12 cellular contexts compared by ENCODE assay signal in genomic region chr9:35367451-35367850, GRCh38.
A peak's percentile ranks its signal among the peaks of the same experiment; 100 is the strongest.
DNase-seq lines count a peak whose midpoint lies in the region; ATAC-seq, FAIRE-seq and TF ChIP-seq lines count a peak whose summit lies in the region.
"Had no signal": no experiment of that assay in that cellular context is flagged by ENCODE, and none has a peak within 500 bp of the region (broad histone marks: within the 10 kb centered on the region; RNA-seq: fewer than 3 reads in every experiment).

No MANE protein-coding gene starts in this region.

- H3K4me3 ChIP-seq in A549 (no peak overlapping the region), HFF-Myc (replicated peaks; ENCODE audit: low read depth, low read length) (no peak overlapping the region), HepG2 (replicated peaks in 1 of 3; ENCODE audit: insufficient read depth in 1 of 3, low read depth in 2 of 3, low read length in 3 of 3) (no peak overlapping the region)
- H3K4me3 ChIP-seq: BLaER1 had no signal

- BruUV-seq in HepG2 (replicated peaks; lab: Mats Ljungman, UMichigan): no TSS peak

- no peaks in the 10 kb centered on the region for H3K27me3 ChIP-seq in HepG2 (ENCODE audit: control insufficient read depth in 1 of 2, insufficient read depth in 2 of 2, low read length in 2 of 2)
- H3K27me3 ChIP-seq: BLaER1, neutrophil had no signal

- no peaks in the 10 kb centered on the region for H3K4me1 Mint-ChIP-seq in stimulated activated naive CD8-positive, alpha-beta T cell treated with anti-CD3 and anti-CD28 coated beads, Interleukin-15, amount 100 ng/mL, for 72 hours

- FAIRE-seq in A549 (lab: Jason Lieb, UNC) (no peak), HepG2 (lab: Jason Lieb, UNC) (no peak)

- intact Hi-C loops in HepG2 (cut with micrococcal nuclease; ENCODE audit: unreplicated experiment): no loop called here

- 54% methylated on average over 2 of the region's 2 CpGs for WGBS in A549 (ENCODE audit: missing lambda C conversion rate)
- 99% methylated on average over 2 of the region's 2 CpGs for WGBS in HepG2 (ENCODE audit: low lambda C conversion rate)

- no peak for TF ChIP-seq RAD21 in A549 (conservative IDR thresholded peaks at IDR 0.05 in 1 of 2, IDR thresholded peaks at IDR 0.05 in 1 of 2)
- no peak for TF ChIP-seq RAD21 in HepG2 (CRISPR knock-in tag; IDR thresholded peaks at IDR 0.05)

- no peak overlapping the region for H3K9ac ChIP-seq in HepG2 (ENCODE audit: insufficient read depth, low read depth, low read length)
- H3K9ac ChIP-seq: BLaER1 had no signal

- H3K4me3 Mint-ChIP-seq in stimulated activated naive CD8-positive, alpha-beta T cell treated with anti-CD3 and anti-CD28 coated beads, Interleukin-15, amount 100 ng/mL, for 72 hours: no peak overlapping the region

- no peaks in the 10 kb centered on the region for H3K27me3 Mint-ChIP-seq in stimulated activated naive CD8-positive, alpha-beta T cell treated with anti-CD3 and anti-CD28 coated beads, Interleukin-15, amount 100 ng/mL, for 72 hours

- peaks cover 2 to 3% of the 10 kb centered on the region in 2 experiments; a peak in 2 of 5 replicates for H3K36me3 ChIP-seq in HepG2 (replicated peaks in 1 of 2; ENCODE audit: control insufficient read depth in 1 of 2, insufficient read depth in 2 of 2, low read length in 2 of 2)
- H3K36me3 ChIP-seq: BLaER1, neutrophil had no signal

- no peak overlapping the region for H2AFZ ChIP-seq in HepG2 (ENCODE audit: low read length)

- H3K4me2 ChIP-seq in A549: no peak overlapping the region
- H3K4me2 ChIP-seq in HepG2 (ENCODE audit: low read depth, low read length): no peak overlapping the region
- H3K4me2 ChIP-seq: BLaER1 had no signal

- no peaks in the 10 kb centered on the region for H3K9me3 ChIP-seq in A549
- no peaks in the 10 kb centered on the region for H3K9me3 ChIP-seq in HepG2 (ENCODE audit: low read length)
- H3K9me3 ChIP-seq: BLaER1, neutrophil had no signal

- no peak for TF ChIP-seq CTCF in A549 (IDR thresholded peaks at IDR 0.05)
- no peak for TF ChIP-seq CTCF in HFF-Myc (IDR thresholded peaks at IDR 0.05; ENCODE audit: low read depth, low read length, missing control alignments)
- TF ChIP-seq CTCF in HepG2 (CRISPR knock-in tag; IDR thresholded peaks at IDR 0.05): no peak

- TF ChIP-seq EP300 in A549 (IDR thresholded peaks at IDR 0.05): no peak
- TF ChIP-seq EP300 in HepG2 (IDR thresholded peaks at IDR 0.05; ENCODE audit: low read depth in 2 of 2, low read length in 2 of 2): no peak
- no peak for TF ChIP-seq EP300 in HepG2 (CRISPR knock-in tag; IDR thresholded peaks at IDR 0.05; ENCODE audit: borderline replicate concordance)

- no peaks in the 10 kb centered on the region for H3K9me3 Mint-ChIP-seq in stimulated activated naive CD8-positive, alpha-beta T cell treated with anti-CD3 and anti-CD28 coated beads, Interleukin-15, amount 100 ng/mL, for 72 hours

- H3K79me2 ChIP-seq in HepG2 (ENCODE audit: insufficient read depth, low read length): no peaks in the 10 kb centered on the region

- POLR2A ChIA-PET in A549 (lab: Yijun Ruan, JAX): no interaction called here
- POLR2A ChIA-PET in HepG2 (lab: Yijun Ruan, JAX): no interaction called here

- peak in 1 of 2 experiments; percentile 5 for DNase-seq in A549 (ENCODE audit: low read depth in 1 of 2, low spot score in 1 of 2)
- peak; percentile 64 for DNase-seq in HFF-Myc (ENCODE audit: extremely low read depth, low read depth)
- DNase-seq in amniotic epithelial cell (ENCODE audit: low read depth): peak; percentile 87
- peak; percentile 38 for DNase-seq in iPS-NIHi11 (ENCODE audit: low spot score)
- DNase-seq in stimulated activated naive CD8-positive, alpha-beta T cell treated with anti-CD3 and anti-CD28 coated beads, Interleukin-15, amount 100 ng/mL, for 72 hours: no peak
- no peak for DNase-seq in RPMI8226
- DNase-seq in HepG2 (ENCODE audit: low spot score): no peak
- DNase-seq in HuH-7.5 (ENCODE audit: low spot score): no peak
- DNase-seq: NCI-H1417 treated with DMSO at 0.1 percent for 48 hours; stimulated activated CD4-positive, alpha-beta T cell treated with anti-CD3 and anti-CD28 coated beads, Interleukin-4, amount 100 ng/mL, for 24 hours had no signal

- in situ Hi-C loops in HepG2 (cut with HindIII; ENCODE audit: extremely low pct_ligation_motif_present, low pct_unique_long_range_greater_than_20kb): no loop called here

- H4K20me1 ChIP-seq in HepG2 (ENCODE audit: insufficient read depth, low read length): no peaks in the 10 kb centered on the region
- H4K20me1 ChIP-seq: BLaER1 had no signal

- peak; percentile 66 to 68; a peak in 5 of 6 replicates for ATAC-seq in A549
- ATAC-seq in stimulated activated naive CD8-positive, alpha-beta T cell treated with anti-CD3 and anti-CD28 coated beads, Interleukin-15, amount 100 ng/mL, for 72 hours: no peak
- no peak for ATAC-seq in HepG2

- H3K4me1 ChIP-seq in A549 (peaks cover 4% of the 10 kb centered on the region; the same call in 1 of the 3 replicates), HepG2 (ENCODE audit: insufficient read depth, low read length) (0 out of 2 replicates have a peak, but pooled peaks cover 6% of the 10 kb centered on the region)
- H3K4me1 ChIP-seq: BLaER1 had no signal

- H3K27ac ChIP-seq in A549 (no peak overlapping the region; a peak in 1 of 6 replicates), HepG2 (ENCODE audit: extremely low read length, insufficient read depth, low read length) (no peak overlapping the region)
- H3K27ac ChIP-seq: BLaER1, neutrophil had no signal

- CTCF ChIA-PET in A549 (lab: Yijun Ruan, JAX): no interaction called here
- CTCF ChIA-PET in HepG2 (lab: Yijun Ruan, JAX; ENCODE audit: low intra/inter-chr PET ratio, low total read pairs): no interaction called here

- no peak overlapping the region for H3K27ac Mint-ChIP-seq in stimulated activated naive CD8-positive, alpha-beta T cell treated with anti-CD3 and anti-CD28 coated beads, Interleukin-15, amount 100 ng/mL, for 72 hours

- no peak for TF ChIP-seq POLR2A in A549 (IDR thresholded peaks at IDR 0.05; ENCODE audit: low read length)
- TF ChIP-seq POLR2A in HepG2 (IDR thresholded peaks at IDR 0.05; ENCODE audit: insufficient read depth in 1 of 2, low read depth in 2 of 2, low read length in 2 of 2): no peak

TF ChIP-seq in A549, 52 proteins besides CTCF, POLR2A, EP300 and RAD21:
- no peak for TF ChIP-seq CBX8 (IDR thresholded peaks at IDR 0.05)
- no peak for TF ChIP-seq FOSL2 (IDR thresholded peaks at IDR 0.05)
- 0 out of 2 replicates have a peak, but pooled peaks have one; percentile 16 for TF ChIP-seq FOSL2 (CRISPR knock-in tag; IDR thresholded peaks at IDR 0.05)

TF ChIP-seq in HepG2, 621 proteins besides CTCF, POLR2A, EP300 and RAD21 (continues in another document):
- TF ChIP-seq KLF13 (CRISPR knock-in tag; IDR thresholded peaks at IDR 0.05) (no peak), CENPX (CRISPR knock-in tag; IDR thresholded peaks at IDR 0.05) (no peak), ZNF530 (CRISPR knock-in tag; IDR thresholded peaks at IDR 0.05; ENCODE audit: low read depth) (no peak), ZNF276 (CRISPR knock-in tag; IDR thresholded peaks at IDR 0.05; ENCODE audit: low read depth) (no peak), ZHX2 (IDR thresholded peaks at IDR 0.05; ENCODE audit: low read depth) (no peak), ZHX2 (CRISPR knock-in tag; IDR thresholded peaks at IDR 0.05; ENCODE audit: borderline replicate concordance) (no peak)

Comparison
In these comparisons a context has a peak if more than half of its experiments do, and no peak if none do; other contexts are left out.
1. ATAC-seq: peak in A549 (2 of 2); none in stimulated activated naive CD8-positive, alpha-beta T cell treated with anti-CD3 and anti-CD28 coated beads, Interleukin-15, amount 100 ng/mL, for 72 hours (single experiment) and HepG2 (single experiment).
2. DNase-seq: peak in HFF-Myc (single experiment), amniotic epithelial cell (single experiment) and iPS-NIHi11 (single experiment); none in stimulated activated naive CD8-positive, alpha-beta T cell treated with anti-CD3 and anti-CD28 coated beads, Interleukin-15, amount 100 ng/mL, for 72 hours (0 of 2), RPMI8226 (single experiment), HepG2 (single experiment) and HuH-7.5 (single experiment).